In genomic region chr15:90435652-90436337, GRCh38 we compare ENCODE assay signal across 23 cellular contexts. TPM values are rescaled to one million over a fixed set of nuclear protein-coding genes. Genes with fewer than 3 reads are reported as not detected.
DNase-seq lines count a peak whose midpoint lies in the region; ATAC-seq and TF ChIP-seq lines count a peak whose summit lies in the region.
"Had no signal": no experiment of that assay in that cellular context is flagged by ENCODE, and none has a peak within 500 bp of the region (broad histone marks: within the 10 kb centered on the region; RNA-seq: fewer than 3 reads in every experiment).

No MANE protein-coding gene starts in this region.

- no peak for TF ChIP-seq EP300 in stomach (IDR thresholded peaks at IDR 0.05)

- peaks cover 37 to 73% of the 10 kb centered on the region in 2 donors for H3K36me3 Mint-ChIP-seq in CD4-positive, alpha-beta memory T cell
- peaks cover 39% of the 10 kb centered on the region for H3K36me3 Mint-ChIP-seq in natural killer cell treated with Interleukin-12 subunit alpha and Interleukin-12 subunit beta and Interleukin-15 and Interleukin-18, amount 100 ng/mL, for 72 hours
- H3K36me3 Mint-ChIP-seq in activated T-helper 1 cell treated with anti-CD3 and anti-CD28 coated beads, Interleukin-12 subunit alpha, Interleukin-12 subunit beta, Interleukin-2, Interleukin-4 antibody, amounts not matched to agents 30 ng/mL and 10 ng/mL and 1 ng/mL, durations not matched to agents 14 hours and 24 hours and 36 hours (ENCODE audit: low read depth) = peaks cover 50% of the 10 kb centered on the region

- no peaks in the 10 kb centered on the region for H3K9me3 ChIP-seq in CD4-positive, alpha-beta memory T cell (ENCODE audit: control insufficient read depth in 1 of 2, low read length in 2 of 2)
- H3K9me3 ChIP-seq in stomach = no peaks in the 10 kb centered on the region
- H3K9me3 ChIP-seq: psoas muscle, upper lobe of right lung had no signal

- TF ChIP-seq POLR2A in stomach (IDR thresholded peaks at IDR 0.05) = no peak

- no peak overlapping the region for H3K4me3 Mint-ChIP-seq in CD4-positive, alpha-beta memory T cell
- no peak overlapping the region for H3K4me3 Mint-ChIP-seq in natural killer cell treated with Interleukin-12 subunit alpha and Interleukin-12 subunit beta and Interleukin-15 and Interleukin-18, amount 100 ng/mL, for 72 hours
- no peak overlapping the region for H3K4me3 Mint-ChIP-seq in activated T-helper 1 cell treated with anti-CD3 and anti-CD28 coated beads, Interleukin-12 subunit alpha, Interleukin-12 subunit beta, Interleukin-2, Interleukin-4 antibody, amounts not matched to agents 30 ng/mL and 10 ng/mL and 1 ng/mL, durations not matched to agents 14 hours and 24 hours and 36 hours
- H3K4me3 Mint-ChIP-seq: nephron progenitor cell; T-helper 1 cell treated with Interleukin-12 subunit alpha and Interleukin-12 subunit beta and Interleukin-4 antibody, amounts not matched to agents 30 μg/mL and 1 μg/mL, for 36 hours had no signal

- peak overlapping the region in 5 of 7 donors; percentile 2 to 60 (median 47) for H3K27ac Mint-ChIP-seq in CD4-positive, alpha-beta memory T cell
- peak overlapping the region; percentile 39 to 54 for H3K27ac Mint-ChIP-seq in natural killer cell treated with Interleukin-12 subunit alpha and Interleukin-12 subunit beta and Interleukin-15 and Interleukin-18, amount 100 ng/mL, for 72 hours
- H3K27ac Mint-ChIP-seq in activated T-helper 1 cell treated with anti-CD3 and anti-CD28 coated beads, Interleukin-12 subunit alpha, Interleukin-12 subunit beta, Interleukin-2, Interleukin-4 antibody, amounts not matched to agents 30 ng/mL and 10 ng/mL and 1 ng/mL, durations not matched to agents 14 hours and 24 hours and 36 hours = no peak overlapping the region
- H3K27ac Mint-ChIP-seq: nephron progenitor cell; T-helper 1 cell treated with Interleukin-12 subunit alpha and Interleukin-12 subunit beta and Interleukin-4 antibody, amounts not matched to agents 30 μg/mL and 1 μg/mL, for 36 hours had no signal

- H3K27ac ChIP-seq in CD4-positive, alpha-beta memory T cell (ENCODE audit: low read depth, low read length) = no peak overlapping the region
- no peak overlapping the region for H3K27ac ChIP-seq in stomach
- H3K27ac ChIP-seq: psoas muscle, upper lobe of right lung had no signal

- no peaks in the 10 kb centered on the region for H3K27me3 ChIP-seq in CD4-positive, alpha-beta memory T cell (ENCODE audit: insufficient read depth, low read length)
- no peaks in the 10 kb centered on the region for H3K27me3 ChIP-seq in stomach
- H3K27me3 ChIP-seq: upper lobe of right lung had no signal

- ATAC-seq in natural killer cell treated with Interleukin-12 subunit alpha and Interleukin-12 subunit beta and Interleukin-15 and Interleukin-18, amount 100 ng/mL, for 72 hours = no peak
- no peak for ATAC-seq in GM21529 (IDR thresholded peaks at IDR 0.05; ENCODE audit: unreplicated experiment)
- ATAC-seq: PC-3, psoas muscle, upper lobe of right lung had no signal

- H3K27me3 Mint-ChIP-seq in CD4-positive, alpha-beta memory T cell = no peaks in the 10 kb centered on the region
- no peaks in the 10 kb centered on the region for H3K27me3 Mint-ChIP-seq in natural killer cell treated with Interleukin-12 subunit alpha and Interleukin-12 subunit beta and Interleukin-15 and Interleukin-18, amount 100 ng/mL, for 72 hours
- no peaks in the 10 kb centered on the region for H3K27me3 Mint-ChIP-seq in activated T-helper 1 cell treated with anti-CD3 and anti-CD28 coated beads, Interleukin-12 subunit alpha, Interleukin-12 subunit beta, Interleukin-2, Interleukin-4 antibody, amounts not matched to agents 30 ng/mL and 10 ng/mL and 1 ng/mL, durations not matched to agents 14 hours and 24 hours and 36 hours (ENCODE audit: insufficient read depth)

- TF ChIP-seq CTCF in stomach (IDR thresholded peaks at IDR 0.05) = no peak

- no peak overlapping the region for H3K4me3 ChIP-seq in CD4-positive, alpha-beta memory T cell (ENCODE audit: low read length in 2 of 2)
- H3K4me3 ChIP-seq in stomach = no peak overlapping the region
- H3K4me3 ChIP-seq: psoas muscle, upper lobe of right lung had no signal

- intact Hi-C loops in CD4-positive, alpha-beta memory T cell (cut with micrococcal nuclease) = no loop called here
- intact Hi-C loops in activated T-helper 1 cell treated with anti-CD3 and anti-CD28 coated beads, Interleukin-12 subunit alpha, Interleukin-12 subunit beta, Interleukin-2, Interleukin-4 antibody, amounts not matched to agents 30 ng/mL and 10 ng/mL and 1 ng/mL, durations not matched to agents 14 hours and 24 hours and 36 hours (cut with micrococcal nuclease) = loop anchor here (5.0 kb wide), 1 partner anchor 73 kb away; no protein-coding TSS in a partner anchor
- intact Hi-C loops in stomach (cut with DNase I; ENCODE audit: low total_unique reads) = no loop called here

- peaks cover 0 to 4% (median 0%) of the 10 kb centered on the region in 8 donors for H3K9me3 Mint-ChIP-seq in CD4-positive, alpha-beta memory T cell
- H3K9me3 Mint-ChIP-seq in natural killer cell treated with Interleukin-12 subunit alpha and Interleukin-12 subunit beta and Interleukin-15 and Interleukin-18, amount 100 ng/mL, for 72 hours = no peaks in the 10 kb centered on the region
- H3K9me3 Mint-ChIP-seq in activated T-helper 1 cell treated with anti-CD3 and anti-CD28 coated beads, Interleukin-12 subunit alpha, Interleukin-12 subunit beta, Interleukin-2, Interleukin-4 antibody, amounts not matched to agents 30 ng/mL and 10 ng/mL and 1 ng/mL, durations not matched to agents 14 hours and 24 hours and 36 hours = no peaks in the 10 kb centered on the region
- H3K9me3 Mint-ChIP-seq: nephron progenitor cell; T-helper 1 cell treated with Interleukin-12 subunit alpha and Interleukin-12 subunit beta and Interleukin-4 antibody, amounts not matched to agents 30 μg/mL and 1 μg/mL, for 36 hours had no signal

- 43 to 74% (median 56%) methylated on average over 1 of the region's 1 CpG for WGBS in stomach, 5 donors

- DNase-seq in CD4-positive, alpha-beta memory T cell = no peak
- DNase-seq in NCI-H226 (peak; percentile 17), dedifferentiated amniotic fluid mesenchymal stem cell (ENCODE audit: extremely low spot score) (peak; percentile 5), stomach (no peak), GM19240 (ENCODE audit: insufficient read length, low spot score) (no peak)
- DNase-seq in natural killer cell treated with Interleukin-12 subunit alpha and Interleukin-12 subunit beta and Interleukin-15 and Interleukin-18, amount 100 ng/mL, for 72 hours (ENCODE audit: low spot score) = no peak
- DNase-seq in activated T-helper 1 cell treated with anti-CD3 and anti-CD28 coated beads, Interleukin-12 subunit alpha, Interleukin-12 subunit beta, Interleukin-2, Interleukin-4 antibody, amounts not matched to agents 30 ng/mL and 10 ng/mL and 1 ng/mL, durations not matched to agents 14 hours and 24 hours and 36 hours (ENCODE audit: low spot score) = no peak
- DNase-seq: activated CD4-positive, alpha-beta T cell treated with anti-CD3 and anti-CD28 coated beads, Interleukin-2, amount 50 U/mL, for 48 hours; activated naive CD4-positive, alpha-beta T cell treated with anti-CD3 and anti-CD28 coated beads, Interleukin-2, amount 50 U/mL, for 16 hours; cortex of kidney; foreskin fibroblast; hippocampal formation; islet precursor cell; mesenchymal stem cell; NCI-H187 treated with DMSO at 0.1 percent for 48 hours; nephron progenitor cell; PC-3; psoas muscle; SIG-M5; stimulated activated CD4-positive, alpha-beta T cell treated with anti-CD3 and anti-CD28 coated beads, Interleukin-2, amount 100 ng/mL, for 48 hours; upper lobe of right lung had no signal

- peaks cover 25 to 50% (median 27%) of the 10 kb centered on the region in 4 donors for H3K4me1 Mint-ChIP-seq in CD4-positive, alpha-beta memory T cell
- H3K4me1 Mint-ChIP-seq in natural killer cell treated with Interleukin-12 subunit alpha and Interleukin-12 subunit beta and Interleukin-15 and Interleukin-18, amount 100 ng/mL, for 72 hours (ENCODE audit: low read depth in 2 of 2) = peaks cover 39 to 46% of the 10 kb centered on the region in 2 donors
- peaks cover 32% of the 10 kb centered on the region for H3K4me1 Mint-ChIP-seq in activated T-helper 1 cell treated with anti-CD3 and anti-CD28 coated beads, Interleukin-12 subunit alpha, Interleukin-12 subunit beta, Interleukin-2, Interleukin-4 antibody, amounts not matched to agents 30 ng/mL and 10 ng/mL and 1 ng/mL, durations not matched to agents 14 hours and 24 hours and 36 hours (ENCODE audit: low read depth)

- CTCF ChIA-PET in CD4-positive, alpha-beta memory T cell (lab: Charles Lee; ENCODE audit: partially characterized antibody) = interaction anchor here (1.0 kb wide), 1 partner anchor 46 kb away, joined by 3 read pairs; no protein-coding TSS in a partner anchor

- H3K36me3 ChIP-seq in CD4-positive, alpha-beta memory T cell (ENCODE audit: insufficient read depth, low read length) = peaks cover 21% of the 10 kb centered on the region
- peaks cover 6 to 59% (median 47%) of the 10 kb centered on the region in 4 donors for H3K36me3 ChIP-seq in stomach

- peaks cover 11% of the 10 kb centered on the region for H3K4me1 ChIP-seq in CD4-positive, alpha-beta memory T cell (ENCODE audit: insufficient read depth, low read length)
- peaks cover 6 to 33% (median 18%) of the 10 kb centered on the region in 4 donors for H3K4me1 ChIP-seq in stomach

- POLR2A ChIA-PET in CD4-positive, alpha-beta memory T cell (lab: Charles Lee; ENCODE audit: partially characterized antibody) = interaction anchor here (1.0 kb wide), 1 partner anchor 17 kb away, joined by 3 read pairs; no protein-coding TSS in a partner anchor

RNA-seq across cellular contexts. Expression of gene IQGAP1, which starts 47.8 kb away (rescaled TPM):
- total RNA-seq in CD4-positive, alpha-beta memory T cell = 100 to 1,000 TPM; 128 to 132 TPM
- polyA plus RNA-seq in CD4-positive, alpha-beta memory T cell = 100 to 1,000 TPM in 1 of 2 donors, 10 to 100 TPM in 1; 86.1 to 121 TPM
- 100 to 1,000 TPM; 222 to 382 TPM for total RNA-seq in natural killer cell treated with Interleukin-12 subunit alpha and Interleukin-12 subunit beta and Interleukin-15 and Interleukin-18, amount 100 ng/mL, for 72 hours
- 144 and 149 TPM in 2 replicates for total RNA-seq in activated T-helper 1 cell treated with anti-CD3 and anti-CD28 coated beads, Interleukin-12 subunit alpha, Interleukin-12 subunit beta, Interleukin-2, Interleukin-4 antibody, amounts not matched to agents 30 ng/mL and 10 ng/mL and 1 ng/mL, durations not matched to agents 14 hours and 24 hours and 36 hours
- 100 to 1,000 TPM in 3 of 5 donors, 10 to 100 TPM in 2; 74.1 to 222 (median 160) TPM for total RNA-seq in stomach
- polyA plus RNA-seq in stomach = 10 to 100 TPM; 22.3 to 64.5 (median 43.7) TPM

Comparison
In these comparisons a context has a peak if more than half of its experiments do, and no peak if none do; other contexts are left out.
1. DNase-seq: peak in NCI-H226 (single experiment) and dedifferentiated amniotic fluid mesenchymal stem cell (single experiment); none in CD4-positive, alpha-beta memory T cell (0 of 5), natural killer cell treated with Interleukin-12 subunit alpha and Interleukin-12 subunit beta and Interleukin-15 and Interleukin-18, amount 100 ng/mL, for 72 hours (single experiment), activated T-helper 1 cell treated with anti-CD3 and anti-CD28 coated beads, Interleukin-12 subunit alpha, Interleukin-12 subunit beta, Interleukin-2, Interleukin-4 antibody, amounts not matched to agents 30 ng/mL and 10 ng/mL and 1 ng/mL, durations not matched to agents 14 hours and 24 hours and 36 hours (single experiment), stomach (single experiment) and GM19240 (single experiment).